19 cellular contexts compared by ENCODE assay signal in genomic region chr20:38278763-38279162, GRCh38. TPM values are rescaled to one million over a fixed set of nuclear protein-coding genes. Genes with fewer than 3 reads are reported as not detected.
DNase-seq lines count a peak whose midpoint lies in the region; ATAC-seq and TF ChIP-seq lines count a peak whose summit lies in the region.
"Had no signal": no experiment of that assay in that cellular context is flagged by ENCODE, and none has a peak within 500 bp of the region (broad histone marks: within the 10 kb centered on the region; RNA-seq: fewer than 3 reads in every experiment).

No MANE protein-coding gene starts in this region.

- H3K27ac Mint-ChIP-seq in chondrocyte (ENCODE audit: unreplicated experiment) = peak overlapping the region; percentile 94
- H3K27ac Mint-ChIP-seq: activated naive CD8-positive, alpha-beta T cell treated with anti-CD3 and anti-CD28 coated beads, Interleukin-2, amount 50 U/mL, for 24 hours; activated T-helper 2 cell treated with anti-CD3 and anti-CD28 coated beads, Interferon-gamma antibody, Interleukin-2, Interleukin-4, amounts not matched to agents 10 μg/mL and 5 μg/mL and 100 μg/mL, durations not matched to agents 14 hours and 24 hours and 36 hours; T-helper 1 cell treated with Interleukin-12 subunit alpha and Interleukin-12 subunit beta and Interleukin-4 antibody, amounts not matched to agents 30 μg/mL and 1 μg/mL, for 36 hours had no signal

- peaks cover 5% of the 10 kb centered on the region for H3K9me3 Mint-ChIP-seq in chondrocyte (ENCODE audit: low read depth)
- H3K9me3 Mint-ChIP-seq: activated naive CD8-positive, alpha-beta T cell treated with anti-CD3 and anti-CD28 coated beads, Interleukin-2, amount 50 U/mL, for 24 hours; activated T-helper 2 cell treated with anti-CD3 and anti-CD28 coated beads, Interferon-gamma antibody, Interleukin-2, Interleukin-4, amounts not matched to agents 10 μg/mL and 5 μg/mL and 100 μg/mL, durations not matched to agents 14 hours and 24 hours and 36 hours; naive B cell; T-helper 1 cell treated with Interleukin-12 subunit alpha and Interleukin-12 subunit beta and Interleukin-4 antibody, amounts not matched to agents 30 μg/mL and 1 μg/mL, for 36 hours had no signal

- H3K27me3 Mint-ChIP-seq in chondrocyte (ENCODE audit: low read depth) = no peaks in the 10 kb centered on the region

- peak overlapping the region; percentile 96 for H2BK120ac ChIP-seq in IMR-90 (ENCODE audit: low read depth, low read length)

- no peak overlapping the region for H3K56ac ChIP-seq in IMR-90 (ENCODE audit: extremely low read depth, insufficient read depth, low read length)

- peak overlapping the region; percentile 70 for H4K5ac ChIP-seq in IMR-90 (ENCODE audit: low read depth, low read length)

- no peaks in the 10 kb centered on the region; the same call in 1 of the 2 replicates for H4K20me1 ChIP-seq in IMR-90 (ENCODE audit: insufficient read depth, low read length)

- in situ Hi-C loops in IMR-90 (cut with MboI; ENCODE audit: low sequenced_read_pairs) = no loop called here

- H2AK9ac ChIP-seq in IMR-90 (replicated peaks; ENCODE audit: low read depth, low read length, poor library complexity) = no peak overlapping the region

- no peak for TF ChIP-seq EP300 in sigmoid colon (IDR thresholded peaks at IDR 0.05)

- TF ChIP-seq POLR2A in IMR-90 (IDR thresholded peaks at IDR 0.05; ENCODE audit: low read depth, low read length) (no peak), sigmoid colon (IDR thresholded peaks at IDR 0.05) (no peak)

- peak overlapping the region; percentile 88; the same call in 2 of the 3 replicates for H2BK15ac ChIP-seq in IMR-90 (ENCODE audit: low read depth, low read length)

- H3K4ac ChIP-seq in IMR-90 (ENCODE audit: low read depth, low read length) = peak overlapping the region; percentile 98

- H3K36me3 ChIP-seq in IMR-90 (ENCODE audit: control insufficient read depth, insufficient read depth, low read length) (no peaks in the 10 kb centered on the region), SJSA1 (no peaks in the 10 kb centered on the region), sigmoid colon (no peaks in the 10 kb centered on the region)
- H3K36me3 ChIP-seq: breast epithelium, right lobe of liver had no signal

- TF ChIP-seq RAD21 in IMR-90 (IDR thresholded peaks at IDR 0.05; ENCODE audit: low read length) = no peak

- H3K9ac ChIP-seq in IMR-90 (ENCODE audit: low read depth, low read length) = no peak overlapping the region

- H3K4me1 ChIP-seq in IMR-90 (ENCODE audit: control insufficient read depth, insufficient read depth, low read length) (peaks cover 37% of the 10 kb centered on the region), SJSA1 (replicated peaks) (peaks cover 67% of the 10 kb centered on the region), sigmoid colon (no peaks in the 10 kb centered on the region)
- H3K4me1 ChIP-seq: breast epithelium had no signal

- POLR2A ChIA-PET in IMR-90 (lab: Charles Lee; ENCODE audit: unreplicated experiment) = no interaction called here

- H3K23ac ChIP-seq in IMR-90 (ENCODE audit: low read depth, low read length) = peak overlapping the region; percentile 62; the same call in 1 of the 2 replicates

- H3K18ac ChIP-seq in IMR-90 (ENCODE audit: low read depth, low read length) = peak overlapping the region; percentile 87

- H3K4me2 ChIP-seq in IMR-90 (ENCODE audit: low read depth, low read length) = no peak overlapping the region

- DNase-seq in IMR-90 (no peak), SJSA1 (ENCODE audit: low read depth in 1 of 2, low spot score in 2 of 2) (peak in 1 of 2 experiments; percentile 58), chondrocyte (ENCODE audit: low spot score) (peak; percentile 4), sigmoid colon (peak; percentile 8), Right ventricle myocardium inferior (ENCODE audit: missing footprints) (no peak), DMS 273 treated with DMSO at 0.1 percent for 48 hours (lab: John Stamatoyannopoulos, UW) (no peak)
- DNase-seq in activated effector memory CD4-positive, alpha-beta T cell treated with Interleukin-2 at 50 U/mL for 16 hours = no peak
- DNase-seq: activated CD8-positive, alpha-beta memory T cell treated with anti-CD3 and anti-CD28 coated beads, Interleukin-2, amount 50 U/mL, for 48 hours; activated naive CD8-positive, alpha-beta T cell treated with anti-CD3 and anti-CD28 coated beads, Interleukin-2, amount 50 U/mL, for 24 hours; cortex of kidney; kidney glomerular epithelial cell; naive B cell had no signal

- no peak overlapping the region for H3K4me3 ChIP-seq in IMR-90 (ENCODE audit: insufficient read depth, low read depth, low read length)
- H3K4me3 ChIP-seq in SJSA1 = no peak overlapping the region
- H3K4me3 ChIP-seq in sigmoid colon = no peak overlapping the region
- H3K4me3 ChIP-seq: breast epithelium, right lobe of liver had no signal

- H2BK20ac ChIP-seq in IMR-90 (ENCODE audit: low read depth, low read length) = peak overlapping the region; percentile 99

- intact Hi-C loops in IMR-90 (cut with micrococcal nuclease) = no loop called here
- intact Hi-C loops in sigmoid colon (cut with DNase I) = no loop called here
- intact Hi-C loops in Right ventricle myocardium inferior (cut with DNase I) = no loop called here

- H3K9me3 ChIP-seq in IMR-90 (ENCODE audit: control insufficient read depth, insufficient read depth, low read length) (no peaks in the 10 kb centered on the region), SJSA1 (replicated peaks) (0 out of 2 replicates have a peak, but pooled peaks cover 2% of the 10 kb centered on the region), sigmoid colon (peaks cover 0 to 2% (median 0%) of the 10 kb centered on the region in 4 donors)
- H3K9me3 ChIP-seq: breast epithelium, right lobe of liver had no signal

- dilution Hi-C loops in IMR-90 (cut with HindIII; ENCODE audit: low sequenced_read_pairs, unreplicated experiment) = no loop called here

- WGBS in IMR-90 (ENCODE audit: extremely low coverage in 2 of 2, insufficient read length in 1 of 2), 2 experiments = no CpG with 5 or more reads among the region's 2 CpGs
- 82 to 86% methylated on average over 2 of the region's 2 CpGs for WGBS in sigmoid colon, 2 donors

- H3K27me3 ChIP-seq in IMR-90 (ENCODE audit: control insufficient read depth, insufficient read depth, low read length) (no peaks in the 10 kb centered on the region), SJSA1 (replicated peaks) (no peaks in the 10 kb centered on the region), sigmoid colon (peaks cover 0 to 3% (median 0%) of the 10 kb centered on the region in 3 donors)
- H3K27me3 ChIP-seq: breast epithelium, right lobe of liver had no signal

- peaks cover 60% of the 10 kb centered on the region for H3K4me1 Mint-ChIP-seq in chondrocyte (ENCODE audit: low read depth)
- H3K4me1 Mint-ChIP-seq: activated naive CD8-positive, alpha-beta T cell treated with anti-CD3 and anti-CD28 coated beads, Interleukin-2, amount 50 U/mL, for 24 hours; naive B cell had no signal

- H3K4me3 Mint-ChIP-seq in chondrocyte (ENCODE audit: unreplicated experiment) = no peak overlapping the region
- H3K4me3 Mint-ChIP-seq: activated naive CD8-positive, alpha-beta T cell treated with anti-CD3 and anti-CD28 coated beads, Interleukin-2, amount 50 U/mL, for 24 hours; naive B cell; T-helper 1 cell treated with Interleukin-12 subunit alpha and Interleukin-12 subunit beta and Interleukin-4 antibody, amounts not matched to agents 30 μg/mL and 1 μg/mL, for 36 hours had no signal

- no peak overlapping the region for H2BK5ac ChIP-seq in IMR-90 (ENCODE audit: low read depth, low read length, poor library complexity, severe bottlenecking)

- H4K8ac ChIP-seq in IMR-90 (ENCODE audit: low read depth in 2 of 2, low read length in 2 of 2) = peak overlapping the region; percentile 79 to 80; a peak in 3 of 4 replicates

- no peaks in the 10 kb centered on the region for H3K79me1 ChIP-seq in IMR-90 (ENCODE audit: low read depth in 1 of 2, low read length in 2 of 2)

- H3K36me3 Mint-ChIP-seq in chondrocyte (ENCODE audit: low read depth) = no peaks in the 10 kb centered on the region
- H3K36me3 Mint-ChIP-seq: naive B cell had no signal

- H3K27ac ChIP-seq in IMR-90 (ENCODE audit: insufficient read depth, low read length) (no peak overlapping the region), SJSA1 (peak overlapping the region; percentile 96), sigmoid colon (no peak overlapping the region)
- H3K27ac ChIP-seq: breast epithelium, right lobe of liver had no signal

- no peak overlapping the region for H2AFZ ChIP-seq in IMR-90 (replicated peaks; ENCODE audit: low read length, poor library complexity)

- TF ChIP-seq CTCF in IMR-90 (conservative IDR thresholded peaks at IDR 0.05; ENCODE audit: low read depth, low read length) (no peak), chondrocyte (IDR thresholded peaks at IDR 0.05) (no peak), sigmoid colon (IDR thresholded peaks at IDR 0.05) (no peak)

- ATAC-seq in IMR-90 (ENCODE audit: low read depth) = no peak
- no peak for ATAC-seq in Right ventricle myocardium inferior
- ATAC-seq: activated naive CD8-positive, alpha-beta T cell treated with anti-CD3 and anti-CD28 coated beads, Interleukin-2, amount 50 U/mL, for 24 hours; right lobe of liver had no signal

- CTCF ChIA-PET in IMR-90 (lab: Yijun Ruan, JAX) = interaction anchor here (1.0 kb wide), 1 partner anchor 12 kb away, joined by 3 read pairs; no protein-coding TSS in a partner anchor

- peak overlapping the region; percentile 94; the same call in 1 of the 2 replicates for H3K14ac ChIP-seq in IMR-90 (replicated peaks; ENCODE audit: low read depth, low read length)

- H2AK5ac ChIP-seq in IMR-90 (ENCODE audit: low read depth, low read length) = peak overlapping the region; percentile 96

- no TSS peak for BruUV-seq in IMR-90 (replicated peaks; lab: Mats Ljungman, UMichigan)

- peak overlapping the region; percentile 86 for H4K91ac ChIP-seq in IMR-90 (ENCODE audit: insufficient read depth, low read depth, low read length)

- H3K9me1 ChIP-seq in IMR-90 (ENCODE audit: insufficient read depth, low read length) = peaks cover 18% of the 10 kb centered on the region

RNA-seq across cellular contexts. Expression of gene KIAA1755, which starts 18.2 kb away (rescaled TPM):
- total RNA-seq in IMR-90 (2012; rRNA removed) (2.2 and 2.5 TPM in 2 replicates), chondrocyte (17.6 to 18.8 TPM (median 17.8 TPM) in 3 replicates), sigmoid colon (10 to 100 TPM in 3 of 4 donors, 1 to 10 TPM in 1; 9.2 to 39.1 (median 17.1) TPM), Right ventricle myocardium inferior (7.9 TPM)
- polyA plus RNA-seq in IMR-90 (2012; rRNA removed) (4.7 and 5.1 TPM in 2 replicates), sigmoid colon (1 to 10 TPM in 2 of 3 donors, not detected in 1; 1.2 to 6.4 TPM)
- 1.7 and 2.4 TPM in 2 replicates for polyA plus RNA-seq in IMR-90 (2012; cell fraction: cytosol; rRNA removed)
- polyA plus RNA-seq in IMR-90 (2012; cell fraction: nucleus; rRNA removed; ENCODE audit: low replicate concordance) = 18.1 and 26.1 TPM in 2 replicates
- 0.03 and 0.44 TPM in 2 replicates for total RNA-seq in SJSA1 (2014; rRNA removed; shearing (Covaris generic))
- total RNA-seq: activated T-helper 2 cell treated with anti-CD3 and anti-CD28 coated beads, Interferon-gamma antibody, Interleukin-2, Interleukin-4, amounts not matched to agents 10 μg/mL and 5 μg/mL and 100 μg/mL, durations not matched to agents 14 hours and 24 hours and 36 hours had no signal

RNA-seq across cellular contexts. Expression of gene BPI, which starts 25.2 kb away (rescaled TPM):
- total RNA-seq in IMR-90 (2012; rRNA removed) = not detected in 2 replicates
- 0.05 and 0.06 TPM in 2 replicates for polyA plus RNA-seq in IMR-90 (2012; rRNA removed)
- polyA plus RNA-seq in IMR-90 (2012; cell fraction: cytosol; rRNA removed) = 0.10 TPM in 1 of 2 replicates, not detected in the other
- 0.03 and 0.09 TPM in 2 replicates for polyA plus RNA-seq in IMR-90 (2012; cell fraction: nucleus; rRNA removed; ENCODE audit: low replicate concordance)
- 0.11 TPM in 1 of 2 replicates, not detected in the other for total RNA-seq in SJSA1 (2014; rRNA removed; shearing (Covaris generic))
- total RNA-seq in chondrocyte = 0.55 to 0.74 TPM (median 0.68 TPM) in 3 replicates
- total RNA-seq in sigmoid colon = under 1 TPM in 1 of 4 donors, not detected in 3; 0.99 TPM
- under 1 TPM in 1 of 3 donors, not detected in 2; 0.09 TPM for polyA plus RNA-seq in sigmoid colon
- total RNA-seq in Right ventricle myocardium inferior = not detected
- total RNA-seq: activated T-helper 2 cell treated with anti-CD3 and anti-CD28 coated beads, Interferon-gamma antibody, Interleukin-2, Interleukin-4, amounts not matched to agents 10 μg/mL and 5 μg/mL and 100 μg/mL, durations not matched to agents 14 hours and 24 hours and 36 hours; fibroblast of lung; glomerular endothelial cell; H7 had no signal
- polyA plus RNA-seq: fibroblast of lung had no signal

Comparison
In these comparisons a context has a peak if more than half of its experiments do, and no peak if none do; other contexts are left out.
1. DNase-seq: peak in chondrocyte (single experiment) and sigmoid colon (single experiment); none in IMR-90 (single experiment), Right ventricle myocardium inferior (single experiment), activated effector memory CD4-positive, alpha-beta T cell treated with Interleukin-2 at 50 U/mL for 16 hours (single experiment) and DMS 273 treated with DMSO at 0.1 percent for 48 hours (single experiment).